Comparison of ENCODE assay signal across 7 cellular contexts in genomic region chr7:67301667-67302066, GRCh38.
DNase-seq lines count a peak whose midpoint lies in the region; ATAC-seq and TF ChIP-seq lines count a peak whose summit lies in the region.

No MANE protein-coding gene starts in this region.

- H3K4me3 Mint-ChIP-seq in activated T-helper 1 cell treated with anti-CD3 and anti-CD28 coated beads, Interleukin-12 subunit alpha, Interleukin-12 subunit beta, Interleukin-2, Interleukin-4 antibody, amounts not matched to agents 30 ng/mL and 10 ng/mL and 1 ng/mL, durations not matched to agents 14 hours and 24 hours and 36 hours: peak overlapping the region; percentile 88
- peak overlapping the region; percentile 85 for H3K4me3 Mint-ChIP-seq in stimulated activated memory B cell treated with anti-CD40 and anti-IgM and Interleukin-4, amounts not matched to agents 10 μg/mL and 1 μg/mL and 100 μg/mL, for 72 hours

- TF ChIP-seq CTCF in HFF-Myc (IDR thresholded peaks at IDR 0.05; ENCODE audit: low read depth, low read length, missing control alignments): no peak

- H3K4me1 Mint-ChIP-seq in activated T-helper 1 cell treated with anti-CD3 and anti-CD28 coated beads, Interleukin-12 subunit alpha, Interleukin-12 subunit beta, Interleukin-2, Interleukin-4 antibody, amounts not matched to agents 30 ng/mL and 10 ng/mL and 1 ng/mL, durations not matched to agents 14 hours and 24 hours and 36 hours (ENCODE audit: low read depth): peaks cover 21% of the 10 kb centered on the region
- peaks cover 52% of the 10 kb centered on the region for H3K4me1 Mint-ChIP-seq in stimulated activated memory B cell treated with anti-CD40 and anti-IgM and Interleukin-4, amounts not matched to agents 10 μg/mL and 1 μg/mL and 100 μg/mL, for 72 hours

- H3K36me3 Mint-ChIP-seq in activated T-helper 1 cell treated with anti-CD3 and anti-CD28 coated beads, Interleukin-12 subunit alpha, Interleukin-12 subunit beta, Interleukin-2, Interleukin-4 antibody, amounts not matched to agents 30 ng/mL and 10 ng/mL and 1 ng/mL, durations not matched to agents 14 hours and 24 hours and 36 hours (ENCODE audit: low read depth): peaks cover 9% of the 10 kb centered on the region
- H3K36me3 Mint-ChIP-seq in stimulated activated memory B cell treated with anti-CD40 and anti-IgM and Interleukin-4, amounts not matched to agents 10 μg/mL and 1 μg/mL and 100 μg/mL, for 72 hours: peaks cover 21% of the 10 kb centered on the region

- intact Hi-C loops in activated T-helper 1 cell treated with anti-CD3 and anti-CD28 coated beads, Interleukin-12 subunit alpha, Interleukin-12 subunit beta, Interleukin-2, Interleukin-4 antibody, amounts not matched to agents 30 ng/mL and 10 ng/mL and 1 ng/mL, durations not matched to agents 14 hours and 24 hours and 36 hours (cut with micrococcal nuclease): loop anchor here (2.0 to 10.0 kb wide), 8 partner anchors 174 to 1929 kb away; partner anchors contain the start of genes TMEM248, TPST1 and ZNF92

- peaks cover 4% of the 10 kb centered on the region for H3K27me3 Mint-ChIP-seq in activated T-helper 1 cell treated with anti-CD3 and anti-CD28 coated beads, Interleukin-12 subunit alpha, Interleukin-12 subunit beta, Interleukin-2, Interleukin-4 antibody, amounts not matched to agents 30 ng/mL and 10 ng/mL and 1 ng/mL, durations not matched to agents 14 hours and 24 hours and 36 hours (ENCODE audit: insufficient read depth)
- H3K27me3 Mint-ChIP-seq in stimulated activated memory B cell treated with anti-CD40 and anti-IgM and Interleukin-4, amounts not matched to agents 10 μg/mL and 1 μg/mL and 100 μg/mL, for 72 hours: no peaks in the 10 kb centered on the region

- H3K4me3 ChIP-seq in HFF-Myc (replicated peaks; ENCODE audit: low read depth, low read length) (peak overlapping the region; percentile 63), iPS-11a (ENCODE audit: low read depth, low read length) (peak overlapping the region; percentile 92)

- no peak for DNase-seq in HFF-Myc (ENCODE audit: extremely low read depth, low read depth)
- no peak for DNase-seq in activated T-helper 1 cell treated with anti-CD3 and anti-CD28 coated beads, Interleukin-12 subunit alpha, Interleukin-12 subunit beta, Interleukin-2, Interleukin-4 antibody, amounts not matched to agents 30 ng/mL and 10 ng/mL and 1 ng/mL, durations not matched to agents 14 hours and 24 hours and 36 hours (ENCODE audit: low spot score)
- no peak for DNase-seq in stimulated activated naive CD4-positive, alpha-beta T cell treated with Interleukin-2 at 50 U/mL for 16 hours (lab: John Stamatoyannopoulos, UW)
- DNase-seq in A172 (ENCODE audit: low spot score): no peak

- ATAC-seq in stimulated activated memory B cell treated with anti-CD40 and anti-IgM and Interleukin-4, amounts not matched to agents 10 μg/mL and 1 μg/mL and 100 μg/mL, for 72 hours: no peak
- ATAC-seq in HG02981 (IDR thresholded peaks at IDR 0.05; ENCODE audit: unreplicated experiment): no peak

- H3K9me3 Mint-ChIP-seq in activated T-helper 1 cell treated with anti-CD3 and anti-CD28 coated beads, Interleukin-12 subunit alpha, Interleukin-12 subunit beta, Interleukin-2, Interleukin-4 antibody, amounts not matched to agents 30 ng/mL and 10 ng/mL and 1 ng/mL, durations not matched to agents 14 hours and 24 hours and 36 hours: no peaks in the 10 kb centered on the region
- H3K9me3 Mint-ChIP-seq in stimulated activated memory B cell treated with anti-CD40 and anti-IgM and Interleukin-4, amounts not matched to agents 10 μg/mL and 1 μg/mL and 100 μg/mL, for 72 hours: no peaks in the 10 kb centered on the region

- H3K27ac Mint-ChIP-seq in activated T-helper 1 cell treated with anti-CD3 and anti-CD28 coated beads, Interleukin-12 subunit alpha, Interleukin-12 subunit beta, Interleukin-2, Interleukin-4 antibody, amounts not matched to agents 30 ng/mL and 10 ng/mL and 1 ng/mL, durations not matched to agents 14 hours and 24 hours and 36 hours: no peak overlapping the region
- peak overlapping the region; percentile 86 for H3K27ac Mint-ChIP-seq in stimulated activated memory B cell treated with anti-CD40 and anti-IgM and Interleukin-4, amounts not matched to agents 10 μg/mL and 1 μg/mL and 100 μg/mL, for 72 hours
